8 cellular contexts compared by ENCODE assay signal in genomic region chr11:78313181-78313788, GRCh38.
DNase-seq lines count a peak whose midpoint lies in the region; ATAC-seq, FAIRE-seq and TF ChIP-seq lines count a peak whose summit lies in the region.

No MANE protein-coding gene starts in this region.

- DNase-seq in activated T-cell treated with anti-CD3 and anti-CD28 coated beads, Interleukin-2, amount 50 U/mL, for 72 hours, result no peak
- DNase-seq in activated T-cell treated with anti-CD3 and anti-CD28 coated beads, Interleukin-2, amount 50 U/mL, for 1 hour, result no peak
- DNase-seq in K562 (ENCODE audit: extremely low read depth in 1 of 4, low spot score in 3 of 4) (no peak), HepG2 (ENCODE audit: low spot score) (peak; percentile 36), aorta (no peak), amniotic stem cell (lab: John Stamatoyannopoulos, UW) (no peak), GDM1 (lab: John Stamatoyannopoulos, UW) (no peak)
- no peak for DNase-seq in stimulated activated naive CD4-positive, alpha-beta T cell treated with Interleukin-2 at 50 U/mL for 16 hours (lab: John Stamatoyannopoulos, UW)

- POLR2A ChIA-PET in K562 (lab: Yijun Ruan, JAX) (interaction anchor here (0.7 kb wide), 1 partner anchor 116 kb away, joined by 3 read pairs; no protein-coding TSS in a partner anchor), HepG2 (lab: Yijun Ruan, JAX) (no interaction called here)

- no peak for TF ChIP-seq POLR2A in K562 (conservative IDR thresholded peaks at IDR 0.05)
- TF ChIP-seq POLR2A in HepG2 (IDR thresholded peaks at IDR 0.05; ENCODE audit: insufficient read depth in 1 of 2, low read depth in 2 of 2, low read length in 2 of 2), result no peak

- H4K20me1 ChIP-seq in K562 (replicated peaks; ENCODE audit: control insufficient read depth, insufficient read depth, low read length) (no peaks in the 10 kb centered on the region), HepG2 (ENCODE audit: insufficient read depth, low read length) (no peaks in the 10 kb centered on the region)

- H3K4me2 ChIP-seq in K562 (ENCODE audit: insufficient read depth, low read length), result no peak overlapping the region; the same call in 1 of the 2 replicates
- no peak overlapping the region for H3K4me2 ChIP-seq in HepG2 (ENCODE audit: low read depth, low read length)

- no peaks in the 10 kb centered on the region for H3K9me3 Mint-ChIP-seq in activated T-cell treated with anti-CD3 and anti-CD28 coated beads, Interleukin-2, amount 50 U/mL, for 72 hours

- peak overlapping the region; percentile 8 to 64 for H3K4me3 Mint-ChIP-seq in activated T-cell treated with anti-CD3 and anti-CD28 coated beads, Interleukin-2, amount 50 U/mL, for 72 hours

- H3K27me3 ChIP-seq in K562 (ENCODE audit: control insufficient read depth in 2 of 2, insufficient read depth in 2 of 2, low read length in 2 of 2) (no peaks in the 10 kb centered on the region), HepG2 (ENCODE audit: control insufficient read depth in 1 of 2, insufficient read depth in 2 of 2, low read length in 2 of 2) (no peaks in the 10 kb centered on the region; a peak in 1 of 5 replicates), aorta (ENCODE audit: control insufficient read depth in 1 of 2, insufficient read depth in 2 of 2, low read length in 1 of 2) (no peaks in the 10 kb centered on the region)

- H2AFZ ChIP-seq in K562 (ENCODE audit: low read depth, low read length) (peak overlapping the region; percentile 52; the same call in 1 of the 2 replicates), HepG2 (ENCODE audit: low read length) (no peak overlapping the region)

- in situ Hi-C loops in K562 (cut with MboI), result no loop called here
- in situ Hi-C loops in HepG2 (cut with HindIII; ENCODE audit: extremely low pct_ligation_motif_present, low pct_unique_long_range_greater_than_20kb), result no loop called here

- no peaks in the 10 kb centered on the region for H3K36me3 ChIP-seq in K562 (ENCODE audit: control insufficient read depth, insufficient read depth, low read length)
- no peaks in the 10 kb centered on the region for H3K36me3 ChIP-seq in HepG2 (replicated peaks in 1 of 2; ENCODE audit: control insufficient read depth in 1 of 2, insufficient read depth in 2 of 2, low read length in 2 of 2)
- no peaks in the 10 kb centered on the region for H3K36me3 ChIP-seq in aorta (ENCODE audit: control insufficient read depth in 1 of 2, insufficient read depth in 2 of 2, low read length in 1 of 2)

- H3K9me3 ChIP-seq in K562 (replicated peaks; ENCODE audit: control insufficient read depth, insufficient read depth, low read depth, low read length) (no peaks in the 10 kb centered on the region), HepG2 (ENCODE audit: low read length) (no peaks in the 10 kb centered on the region), aorta (ENCODE audit: control insufficient read depth, low read length) (no peaks in the 10 kb centered on the region)

- H3K27ac Mint-ChIP-seq in activated T-cell treated with anti-CD3 and anti-CD28 coated beads, Interleukin-2, amount 50 U/mL, for 72 hours, result peak overlapping the region; percentile 59

- TF ChIP-seq CTCF in K562 (IDR thresholded peaks at IDR 0.05 in 2 of 3, conservative IDR thresholded peaks at IDR 0.05 in 1 of 3; ENCODE audit: insufficient read depth in 2 of 3, low read depth in 1 of 3, low read length in 3 of 3) (no peak), HepG2 (CRISPR knock-in tag; IDR thresholded peaks at IDR 0.05) (no peak)

- H3K9me1 ChIP-seq in K562 (ENCODE audit: control insufficient read depth, insufficient read depth, low read length), result no peaks in the 10 kb centered on the region

- H3K9ac ChIP-seq in K562 (ENCODE audit: insufficient read depth in 1 of 2, low read depth in 2 of 2, low read length in 2 of 2), result peak overlapping the region in 1 of 2 experiments; percentile 22; a peak in 1 of 4 replicates
- H3K9ac ChIP-seq in HepG2 (ENCODE audit: insufficient read depth, low read depth, low read length), result no peak overlapping the region

- peak overlapping the region; percentile 76; the same call in 1 of the 3 replicates for H3K27ac ChIP-seq in K562 (ENCODE audit: extremely low read depth, low read depth, low read length)
- no peak overlapping the region for H3K27ac ChIP-seq in HepG2 (ENCODE audit: extremely low read length, insufficient read depth, low read length)
- H3K27ac ChIP-seq in aorta (ENCODE audit: low read depth in 1 of 2, low read length in 2 of 2), result peak overlapping the region; percentile 19 to 71

- no peak for TF ChIP-seq EP300 in K562 (IDR thresholded peaks at IDR 0.05; ENCODE audit: low read length)
- no peak for TF ChIP-seq EP300 in HepG2 (IDR thresholded peaks at IDR 0.05; ENCODE audit: low read depth in 2 of 2, low read length in 2 of 2)
- no peak for TF ChIP-seq EP300 in HepG2 (CRISPR knock-in tag; IDR thresholded peaks at IDR 0.05; ENCODE audit: borderline replicate concordance)

- TF ChIP-seq RAD21 in K562 (CRISPR knock-in tag; conservative IDR thresholded peaks at IDR 0.05 in 1 of 2, IDR thresholded peaks at IDR 0.05 in 1 of 2) (no peak), HepG2 (CRISPR knock-in tag; IDR thresholded peaks at IDR 0.05) (no peak)

- H3K4me3 ChIP-seq in K562 (no peak overlapping the region), HepG2 (replicated peaks in 1 of 3; ENCODE audit: insufficient read depth in 1 of 3, low read depth in 2 of 3, low read length in 3 of 3) (no peak overlapping the region), aorta (ENCODE audit: low read length in 2 of 2) (no peak overlapping the region)

- FAIRE-seq in K562 (lab: Jason Lieb, UNC) (no peak), HepG2 (lab: Jason Lieb, UNC) (no peak)

- H3K27me3 Mint-ChIP-seq in activated T-cell treated with anti-CD3 and anti-CD28 coated beads, Interleukin-2, amount 50 U/mL, for 72 hours (ENCODE audit: low read depth), result no peaks in the 10 kb centered on the region

- H3K4me1 Mint-ChIP-seq in activated T-cell treated with anti-CD3 and anti-CD28 coated beads, Interleukin-2, amount 50 U/mL, for 72 hours (ENCODE audit: low read depth), result peaks cover 73% of the 10 kb centered on the region

- H3K79me2 ChIP-seq in K562 (ENCODE audit: control insufficient read depth, insufficient read depth, low read length), result peaks cover 79% of the 10 kb centered on the region
- peaks cover 3% of the 10 kb centered on the region for H3K79me2 ChIP-seq in HepG2 (ENCODE audit: insufficient read depth, low read length)

- 74% methylated on average over 2 of the region's 2 CpGs for whole genome bisulfite sequencing in K562 (ENCODE audit: insufficient coverage, low coverage, missing lambda C conversion rate)
- WGBS in HepG2 (ENCODE audit: low lambda C conversion rate), result 100% methylated on average over 2 of the region's 2 CpGs
- 84 to 85% methylated on average over 2 of the region's 2 CpGs for whole genome bisulfite sequencing in aorta, 2 donors

- intact Hi-C loops in K562 (cut with micrococcal nuclease) (no loop called here), HepG2 (cut with micrococcal nuclease; ENCODE audit: unreplicated experiment) (no loop called here), aorta (cut with DNase I) (no loop called here)

- ATAC-seq in activated T-cell treated with anti-CD3 and anti-CD28 coated beads, Interleukin-2, amount 50 U/mL, for 72 hours (replicated peaks in 1 of 2), result no peak
- peak; percentile 7; the same call in 2 of the 3 replicates for ATAC-seq in K562
- peak; percentile 45; the same call in 2 of the 3 replicates for ATAC-seq in HepG2
- no peak for ATAC-seq in aorta (ENCODE audit: low FRiP score)

- peaks cover 13 to 53% of the 10 kb centered on the region in 2 experiments for H3K4me1 ChIP-seq in K562 (replicated peaks in 1 of 2; ENCODE audit: control insufficient read depth in 2 of 2, insufficient read depth in 2 of 2, low read length in 2 of 2)
- peaks cover 50% of the 10 kb centered on the region for H3K4me1 ChIP-seq in HepG2 (ENCODE audit: insufficient read depth, low read length)
- peaks cover 10 to 14% of the 10 kb centered on the region in 2 donors for H3K4me1 ChIP-seq in aorta (ENCODE audit: control insufficient read depth in 1 of 2, insufficient read depth in 2 of 2, low read length in 2 of 2)

- BruUV-seq in K562 (replicated peaks; lab: Mats Ljungman, UMichigan) (no TSS peak), HepG2 (replicated peaks; lab: Mats Ljungman, UMichigan) (no TSS peak)

- no peaks in the 10 kb centered on the region for H3K36me3 Mint-ChIP-seq in activated T-cell treated with anti-CD3 and anti-CD28 coated beads, Interleukin-2, amount 50 U/mL, for 72 hours (ENCODE audit: insufficient read depth in 2 of 2)

- CTCF ChIA-PET in K562 (lab: Yijun Ruan, JAX; ENCODE audit: low intra/inter-chr PET ratio), result no interaction called here
- CTCF ChIA-PET in HepG2 (lab: Yijun Ruan, JAX; ENCODE audit: low intra/inter-chr PET ratio, low total read pairs), result no interaction called here

TF ChIP-seq in K562, 482 proteins besides CTCF, POLR2A, EP300 and RAD21:
- TF ChIP-seq ZNF140 (CRISPR knock-in tag; IDR thresholded peaks at IDR 0.05) (no peak), ILF3 (IDR thresholded peaks at IDR 0.05; ENCODE audit: borderline replicate concordance) (no peak), FOSL1 (tag; conservative IDR thresholded peaks at IDR 0.05) (peak; percentile 66), JUND (IDR thresholded peaks at IDR 0.05; ENCODE audit: borderline replicate concordance, low read depth, low read length) (peak; percentile 50; the same call in 1 of the 2 replicates), JUND (tag; IDR thresholded peaks at IDR 0.05; ENCODE audit: borderline replicate concordance, low read depth, low read length) (no peak), ZNF24 (IDR thresholded peaks at IDR 0.05) (0 out of 2 replicates have a peak, but pooled peaks have one; percentile 48)

TF ChIP-seq in HepG2, 621 proteins besides CTCF, POLR2A, EP300 and RAD21:
- no peak for TF ChIP-seq WIZ (CRISPR knock-in tag; IDR thresholded peaks at IDR 0.05)
- TF ChIP-seq CEBPB (IDR thresholded peaks at IDR 0.05; ENCODE audit: borderline replicate concordance, low read depth, low read length), result peak; percentile 42; the same call in 1 of the 2 replicates
- TF ChIP-seq MXI1 (IDR thresholded peaks at IDR 0.05; ENCODE audit: borderline replicate concordance, low read depth, low read length), result no peak
- peak; percentile 57 for TF ChIP-seq FOSL2 (CRISPR knock-in tag; IDR thresholded peaks at IDR 0.05)
- no peak for TF ChIP-seq RBFOX2 (IDR thresholded peaks at IDR 0.05; ENCODE audit: low read depth, low read length)
- TF ChIP-seq MAFK (conservative IDR thresholded peaks at IDR 0.05 in 1 of 2, IDR thresholded peaks at IDR 0.05 in 1 of 2; ENCODE audit: low read length in 2 of 2), result no peak
- no peak for TF ChIP-seq ZNF430 (CRISPR knock-in tag; IDR thresholded peaks at IDR 0.05)
- no peak for TF ChIP-seq BRD4 (CRISPR knock-in tag; IDR thresholded peaks at IDR 0.05)
- no peak for TF ChIP-seq ZNF383 (CRISPR knock-in tag; IDR thresholded peaks at IDR 0.05; ENCODE audit: borderline replicate concordance)
- TF ChIP-seq ZFP41 (CRISPR knock-in tag; IDR thresholded peaks at IDR 0.05; ENCODE audit: borderline replicate concordance), result no peak
- no peak for TF ChIP-seq FOXA1 (IDR thresholded peaks at IDR 0.05)
- TF ChIP-seq FOXA1 (CRISPR knock-in tag; IDR thresholded peaks at IDR 0.05), result no peak

Comparison
In these comparisons a context has a peak if more than half of its experiments do, and no peak if none do; other contexts are left out.
1. ATAC-seq: peak in K562 (single experiment) and HepG2 (single experiment); none in activated T-cell treated with anti-CD3 and anti-CD28 coated beads, Interleukin-2, amount 50 U/mL, for 72 hours (0 of 2) and aorta (single experiment).